1 cellular context compared by ENCODE assay signal in the genomic region with DNA sequence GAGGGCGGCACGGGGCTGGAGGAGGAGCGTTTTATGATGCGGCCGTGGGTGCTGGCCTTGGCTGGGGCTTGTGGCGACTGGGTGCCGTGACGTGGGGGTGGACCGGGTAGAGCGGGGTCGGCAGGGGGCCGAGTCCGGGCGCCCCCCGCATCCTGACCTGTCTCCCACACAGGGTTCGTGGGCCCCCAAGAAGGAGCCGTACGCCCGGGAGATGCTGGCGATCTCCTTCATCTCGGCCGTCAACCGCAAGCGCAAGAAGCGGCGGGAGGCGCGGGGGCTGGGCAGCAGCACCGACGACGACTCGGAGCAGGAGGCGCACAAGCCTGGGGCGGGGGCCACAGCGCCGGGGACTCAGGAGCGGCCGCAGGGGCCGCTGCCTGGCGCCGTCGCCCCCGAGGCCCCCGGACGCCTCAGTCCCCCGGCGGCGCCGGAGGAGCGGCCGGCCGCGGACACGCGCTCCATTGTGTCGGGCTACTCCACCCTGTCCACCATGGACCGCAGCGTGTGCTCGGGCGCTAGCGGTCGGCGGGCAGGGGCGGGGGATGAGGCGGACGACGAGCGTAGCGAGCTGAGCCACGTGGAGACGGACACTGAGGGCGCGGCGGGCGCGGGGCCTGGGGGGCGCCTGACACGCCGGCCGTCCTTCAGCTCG.
TF ChIP-seq lines count a peak whose summit lies in the region.

No MANE protein-coding gene starts in this region.

TF ChIP-seq in K562, 482 proteins besides CTCF, POLR2A, EP300 and RAD21 (continued from another document):
- TF ChIP-seq, protein P1, sequence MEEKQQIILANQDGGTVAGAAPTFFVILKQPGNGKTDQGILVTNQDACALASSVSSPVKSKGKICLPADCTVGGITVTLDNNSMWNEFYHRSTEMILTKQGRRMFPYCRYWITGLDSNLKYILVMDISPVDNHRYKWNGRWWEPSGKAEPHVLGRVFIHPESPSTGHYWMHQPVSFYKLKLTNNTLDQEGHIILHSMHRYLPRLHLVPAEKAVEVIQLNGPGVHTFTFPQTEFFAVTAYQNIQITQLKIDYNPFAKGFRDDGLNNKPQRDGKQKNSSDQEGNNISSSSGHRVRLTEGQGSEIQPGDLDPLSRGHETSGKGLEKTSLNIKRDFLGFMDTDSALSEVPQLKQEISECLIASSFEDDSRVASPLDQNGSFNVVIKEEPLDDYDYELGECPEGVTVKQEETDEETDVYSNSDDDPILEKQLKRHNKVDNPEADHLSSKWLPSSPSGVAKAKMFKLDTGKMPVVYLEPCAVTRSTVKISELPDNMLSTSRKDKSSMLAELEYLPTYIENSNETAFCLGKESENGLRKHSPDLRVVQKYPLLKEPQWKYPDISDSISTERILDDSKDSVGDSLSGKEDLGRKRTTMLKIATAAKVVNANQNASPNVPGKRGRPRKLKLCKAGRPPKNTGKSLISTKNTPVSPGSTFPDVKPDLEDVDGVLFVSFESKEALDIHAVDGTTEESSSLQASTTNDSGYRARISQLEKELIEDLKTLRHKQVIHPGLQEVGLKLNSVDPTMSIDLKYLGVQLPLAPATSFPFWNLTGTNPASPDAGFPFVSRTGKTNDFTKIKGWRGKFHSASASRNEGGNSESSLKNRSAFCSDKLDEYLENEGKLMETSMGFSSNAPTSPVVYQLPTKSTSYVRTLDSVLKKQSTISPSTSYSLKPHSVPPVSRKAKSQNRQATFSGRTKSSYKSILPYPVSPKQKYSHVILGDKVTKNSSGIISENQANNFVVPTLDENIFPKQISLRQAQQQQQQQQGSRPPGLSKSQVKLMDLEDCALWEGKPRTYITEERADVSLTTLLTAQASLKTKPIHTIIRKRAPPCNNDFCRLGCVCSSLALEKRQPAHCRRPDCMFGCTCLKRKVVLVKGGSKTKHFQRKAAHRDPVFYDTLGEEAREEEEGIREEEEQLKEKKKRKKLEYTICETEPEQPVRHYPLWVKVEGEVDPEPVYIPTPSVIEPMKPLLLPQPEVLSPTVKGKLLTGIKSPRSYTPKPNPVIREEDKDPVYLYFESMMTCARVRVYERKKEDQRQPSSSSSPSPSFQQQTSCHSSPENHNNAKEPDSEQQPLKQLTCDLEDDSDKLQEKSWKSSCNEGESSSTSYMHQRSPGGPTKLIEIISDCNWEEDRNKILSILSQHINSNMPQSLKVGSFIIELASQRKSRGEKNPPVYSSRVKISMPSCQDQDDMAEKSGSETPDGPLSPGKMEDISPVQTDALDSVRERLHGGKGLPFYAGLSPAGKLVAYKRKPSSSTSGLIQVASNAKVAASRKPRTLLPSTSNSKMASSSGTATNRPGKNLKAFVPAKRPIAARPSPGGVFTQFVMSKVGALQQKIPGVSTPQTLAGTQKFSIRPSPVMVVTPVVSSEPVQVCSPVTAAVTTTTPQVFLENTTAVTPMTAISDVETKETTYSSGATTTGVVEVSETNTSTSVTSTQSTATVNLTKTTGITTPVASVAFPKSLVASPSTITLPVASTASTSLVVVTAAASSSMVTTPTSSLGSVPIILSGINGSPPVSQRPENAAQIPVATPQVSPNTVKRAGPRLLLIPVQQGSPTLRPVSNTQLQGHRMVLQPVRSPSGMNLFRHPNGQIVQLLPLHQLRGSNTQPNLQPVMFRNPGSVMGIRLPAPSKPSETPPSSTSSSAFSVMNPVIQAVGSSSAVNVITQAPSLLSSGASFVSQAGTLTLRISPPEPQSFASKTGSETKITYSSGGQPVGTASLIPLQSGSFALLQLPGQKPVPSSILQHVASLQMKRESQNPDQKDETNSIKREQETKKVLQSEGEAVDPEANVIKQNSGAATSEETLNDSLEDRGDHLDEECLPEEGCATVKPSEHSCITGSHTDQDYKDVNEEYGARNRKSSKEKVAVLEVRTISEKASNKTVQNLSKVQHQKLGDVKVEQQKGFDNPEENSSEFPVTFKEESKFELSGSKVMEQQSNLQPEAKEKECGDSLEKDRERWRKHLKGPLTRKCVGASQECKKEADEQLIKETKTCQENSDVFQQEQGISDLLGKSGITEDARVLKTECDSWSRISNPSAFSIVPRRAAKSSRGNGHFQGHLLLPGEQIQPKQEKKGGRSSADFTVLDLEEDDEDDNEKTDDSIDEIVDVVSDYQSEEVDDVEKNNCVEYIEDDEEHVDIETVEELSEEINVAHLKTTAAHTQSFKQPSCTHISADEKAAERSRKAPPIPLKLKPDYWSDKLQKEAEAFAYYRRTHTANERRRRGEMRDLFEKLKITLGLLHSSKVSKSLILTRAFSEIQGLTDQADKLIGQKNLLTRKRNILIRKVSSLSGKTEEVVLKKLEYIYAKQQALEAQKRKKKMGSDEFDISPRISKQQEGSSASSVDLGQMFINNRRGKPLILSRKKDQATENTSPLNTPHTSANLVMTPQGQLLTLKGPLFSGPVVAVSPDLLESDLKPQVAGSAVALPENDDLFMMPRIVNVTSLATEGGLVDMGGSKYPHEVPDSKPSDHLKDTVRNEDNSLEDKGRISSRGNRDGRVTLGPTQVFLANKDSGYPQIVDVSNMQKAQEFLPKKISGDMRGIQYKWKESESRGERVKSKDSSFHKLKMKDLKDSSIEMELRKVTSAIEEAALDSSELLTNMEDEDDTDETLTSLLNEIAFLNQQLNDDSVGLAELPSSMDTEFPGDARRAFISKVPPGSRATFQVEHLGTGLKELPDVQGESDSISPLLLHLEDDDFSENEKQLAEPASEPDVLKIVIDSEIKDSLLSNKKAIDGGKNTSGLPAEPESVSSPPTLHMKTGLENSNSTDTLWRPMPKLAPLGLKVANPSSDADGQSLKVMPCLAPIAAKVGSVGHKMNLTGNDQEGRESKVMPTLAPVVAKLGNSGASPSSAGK (IDR thresholded peaks at IDR 0.05) = peak; percentile 58; the same call in 1 of the 2 replicates
- TF ChIP-seq MTA2 (IDR thresholded peaks at IDR 0.05; ENCODE audit: low read depth) = no peak
- no peak for TF ChIP-seq JUND (IDR thresholded peaks at IDR 0.05; ENCODE audit: borderline replicate concordance, low read depth, low read length)
- TF ChIP-seq JUND (tag; IDR thresholded peaks at IDR 0.05; ENCODE audit: borderline replicate concordance, low read depth, low read length) = no peak
- TF ChIP-seq, protein P2, sequence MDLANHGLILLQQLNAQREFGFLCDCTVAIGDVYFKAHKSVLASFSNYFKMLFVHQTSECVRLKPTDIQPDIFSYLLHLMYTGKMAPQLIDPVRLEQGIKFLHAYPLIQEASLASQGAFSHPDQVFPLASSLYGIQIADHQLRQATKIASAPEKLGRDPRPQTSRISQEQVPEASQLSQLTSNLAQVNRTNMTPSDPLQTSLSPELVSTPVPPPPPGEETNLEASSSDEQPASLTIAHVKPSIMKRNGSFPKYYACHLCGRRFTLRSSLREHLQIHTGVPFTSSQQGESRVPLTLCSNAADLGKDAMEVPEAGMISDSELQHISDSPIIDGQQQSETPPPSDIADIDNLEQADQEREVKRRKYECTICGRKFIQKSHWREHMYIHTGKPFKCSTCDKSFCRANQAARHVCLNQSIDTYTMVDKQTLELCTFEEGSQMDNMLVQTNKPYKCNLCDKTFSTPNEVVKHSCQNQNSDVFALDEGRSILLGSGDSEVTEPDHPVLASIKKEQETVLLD (IDR thresholded peaks at IDR 0.05) = no peak; the same call in 1 of the 2 replicates
- TF ChIP-seq ZFX (CRISPR knock-in tag; IDR thresholded peaks at IDR 0.05) = peak; percentile 13; the same call in 1 of the 2 replicates
- 0 out of 4 replicates have a peak, but pooled peaks of 1 of the 2 experiments have one; percentile 3 for TF ChIP-seq FOXK2 (conservative IDR thresholded peaks at IDR 0.05 in 1 of 2, IDR thresholded peaks at IDR 0.05 in 1 of 2; ENCODE audit: low read depth in 2 of 2)
- TF ChIP-seq NFYB (IDR thresholded peaks at IDR 0.05; ENCODE audit: extremely low read depth, insufficient read length) = no peak
- TF ChIP-seq TSC22D4 (tag; IDR thresholded peaks at IDR 0.05) = no peak
- TF ChIP-seq PHTF2 (CRISPR knock-in tag; IDR thresholded peaks at IDR 0.05) = no peak
- TF ChIP-seq, protein P3, sequence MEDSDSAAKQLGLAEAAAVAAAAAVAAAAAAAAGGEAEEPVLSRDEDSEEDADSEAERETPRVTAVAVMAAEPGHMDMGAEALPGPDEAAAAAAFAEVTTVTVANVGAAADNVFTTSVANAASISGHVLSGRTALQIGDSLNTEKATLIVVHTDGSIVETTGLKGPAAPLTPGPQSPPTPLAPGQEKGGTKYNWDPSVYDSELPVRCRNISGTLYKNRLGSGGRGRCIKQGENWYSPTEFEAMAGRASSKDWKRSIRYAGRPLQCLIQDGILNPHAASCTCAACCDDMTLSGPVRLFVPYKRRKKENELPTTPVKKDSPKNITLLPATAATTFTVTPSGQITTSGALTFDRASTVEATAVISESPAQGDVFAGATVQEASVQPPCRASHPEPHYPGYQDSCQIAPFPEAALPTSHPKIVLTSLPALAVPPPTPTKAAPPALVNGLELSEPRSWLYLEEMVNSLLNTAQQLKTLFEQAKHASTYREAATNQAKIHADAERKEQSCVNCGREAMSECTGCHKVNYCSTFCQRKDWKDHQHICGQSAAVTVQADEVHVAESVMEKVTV (CRISPR knock-in tag; IDR thresholded peaks at IDR 0.05) = no peak
- peak; percentile 88 for TF ChIP-seq L3MBTL2 (IDR thresholded peaks at IDR 0.05)
- TF ChIP-seq, protein P4, sequence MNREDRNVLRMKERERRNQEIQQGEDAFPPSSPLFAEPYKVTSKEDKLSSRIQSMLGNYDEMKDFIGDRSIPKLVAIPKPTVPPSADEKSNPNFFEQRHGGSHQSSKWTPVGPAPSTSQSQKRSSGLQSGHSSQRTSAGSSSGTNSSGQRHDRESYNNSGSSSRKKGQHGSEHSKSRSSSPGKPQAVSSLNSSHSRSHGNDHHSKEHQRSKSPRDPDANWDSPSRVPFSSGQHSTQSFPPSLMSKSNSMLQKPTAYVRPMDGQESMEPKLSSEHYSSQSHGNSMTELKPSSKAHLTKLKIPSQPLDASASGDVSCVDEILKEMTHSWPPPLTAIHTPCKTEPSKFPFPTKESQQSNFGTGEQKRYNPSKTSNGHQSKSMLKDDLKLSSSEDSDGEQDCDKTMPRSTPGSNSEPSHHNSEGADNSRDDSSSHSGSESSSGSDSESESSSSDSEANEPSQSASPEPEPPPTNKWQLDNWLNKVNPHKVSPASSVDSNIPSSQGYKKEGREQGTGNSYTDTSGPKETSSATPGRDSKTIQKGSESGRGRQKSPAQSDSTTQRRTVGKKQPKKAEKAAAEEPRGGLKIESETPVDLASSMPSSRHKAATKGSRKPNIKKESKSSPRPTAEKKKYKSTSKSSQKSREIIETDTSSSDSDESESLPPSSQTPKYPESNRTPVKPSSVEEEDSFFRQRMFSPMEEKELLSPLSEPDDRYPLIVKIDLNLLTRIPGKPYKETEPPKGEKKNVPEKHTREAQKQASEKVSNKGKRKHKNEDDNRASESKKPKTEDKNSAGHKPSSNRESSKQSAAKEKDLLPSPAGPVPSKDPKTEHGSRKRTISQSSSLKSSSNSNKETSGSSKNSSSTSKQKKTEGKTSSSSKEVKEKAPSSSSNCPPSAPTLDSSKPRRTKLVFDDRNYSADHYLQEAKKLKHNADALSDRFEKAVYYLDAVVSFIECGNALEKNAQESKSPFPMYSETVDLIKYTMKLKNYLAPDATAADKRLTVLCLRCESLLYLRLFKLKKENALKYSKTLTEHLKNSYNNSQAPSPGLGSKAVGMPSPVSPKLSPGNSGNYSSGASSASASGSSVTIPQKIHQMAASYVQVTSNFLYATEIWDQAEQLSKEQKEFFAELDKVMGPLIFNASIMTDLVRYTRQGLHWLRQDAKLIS (CRISPR knock-in tag; IDR thresholded peaks at IDR 0.05) = no peak
- no peak for TF ChIP-seq SRSF7 (optimal IDR thresholded peaks at IDR 0.05; ENCODE audit: low read depth, low read length)
- TF ChIP-seq NCOA6 (IDR thresholded peaks at IDR 0.05) = peak; percentile 61; the same call in 1 of the 2 replicates
- TF ChIP-seq, protein P5, sequence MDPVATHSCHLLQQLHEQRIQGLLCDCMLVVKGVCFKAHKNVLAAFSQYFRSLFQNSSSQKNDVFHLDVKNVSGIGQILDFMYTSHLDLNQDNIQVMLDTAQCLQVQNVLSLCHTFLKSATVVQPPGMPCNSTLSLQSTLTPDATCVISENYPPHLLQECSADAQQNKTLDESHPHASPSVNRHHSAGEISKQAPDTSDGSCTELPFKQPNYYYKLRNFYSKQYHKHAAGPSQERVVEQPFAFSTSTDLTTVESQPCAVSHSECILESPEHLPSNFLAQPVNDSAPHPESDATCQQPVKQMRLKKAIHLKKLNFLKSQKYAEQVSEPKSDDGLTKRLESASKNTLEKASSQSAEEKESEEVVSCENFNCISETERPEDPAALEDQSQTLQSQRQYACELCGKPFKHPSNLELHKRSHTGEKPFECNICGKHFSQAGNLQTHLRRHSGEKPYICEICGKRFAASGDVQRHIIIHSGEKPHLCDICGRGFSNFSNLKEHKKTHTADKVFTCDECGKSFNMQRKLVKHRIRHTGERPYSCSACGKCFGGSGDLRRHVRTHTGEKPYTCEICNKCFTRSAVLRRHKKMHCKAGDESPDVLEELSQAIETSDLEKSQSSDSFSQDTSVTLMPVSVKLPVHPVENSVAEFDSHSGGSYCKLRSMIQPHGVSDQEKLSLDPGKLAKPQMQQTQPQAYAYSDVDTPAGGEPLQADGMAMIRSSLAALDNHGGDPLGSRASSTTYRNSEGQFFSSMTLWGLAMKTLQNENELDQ (CRISPR knock-in tag; IDR thresholded peaks at IDR 0.05; ENCODE audit: borderline replicate concordance) = no peak
- TF ChIP-seq POLR2B (IDR thresholded peaks at IDR 0.05; ENCODE audit: low read depth, partially characterized antibody) = no peak
- TF ChIP-seq SMARCE1 (IDR thresholded peaks at IDR 0.05) = 0 out of 2 replicates have a peak, but pooled peaks have one; percentile 7
- TF ChIP-seq, protein P6, sequence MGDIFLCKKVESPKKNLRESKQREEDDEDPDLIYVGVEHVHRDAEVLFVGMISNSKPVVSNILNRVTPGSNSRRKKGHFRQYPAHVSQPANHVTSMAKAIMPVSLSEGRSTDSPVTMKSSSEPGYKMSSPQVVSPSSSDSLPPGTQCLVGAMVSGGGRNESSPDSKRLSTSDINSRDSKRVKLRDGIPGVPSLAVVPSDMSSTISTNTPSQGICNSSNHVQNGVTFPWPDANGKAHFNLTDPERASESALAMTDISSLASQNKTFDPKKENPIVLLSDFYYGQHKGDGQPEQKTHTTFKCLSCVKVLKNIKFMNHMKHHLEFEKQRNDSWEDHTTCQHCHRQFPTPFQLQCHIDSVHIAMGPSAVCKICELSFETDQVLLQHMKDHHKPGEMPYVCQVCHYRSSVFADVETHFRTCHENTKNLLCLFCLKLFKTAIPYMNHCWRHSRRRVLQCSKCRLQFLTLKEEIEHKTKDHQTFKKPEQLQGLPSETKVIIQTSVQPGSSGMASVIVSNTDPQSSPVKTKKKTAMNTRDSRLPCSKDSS (IDR thresholded peaks at IDR 0.05; ENCODE audit: low read depth, partially characterized antibody) = no peak
- no peak for TF ChIP-seq KDM1A (IDR thresholded peaks at IDR 0.05)
- TF ChIP-seq, protein P7, sequence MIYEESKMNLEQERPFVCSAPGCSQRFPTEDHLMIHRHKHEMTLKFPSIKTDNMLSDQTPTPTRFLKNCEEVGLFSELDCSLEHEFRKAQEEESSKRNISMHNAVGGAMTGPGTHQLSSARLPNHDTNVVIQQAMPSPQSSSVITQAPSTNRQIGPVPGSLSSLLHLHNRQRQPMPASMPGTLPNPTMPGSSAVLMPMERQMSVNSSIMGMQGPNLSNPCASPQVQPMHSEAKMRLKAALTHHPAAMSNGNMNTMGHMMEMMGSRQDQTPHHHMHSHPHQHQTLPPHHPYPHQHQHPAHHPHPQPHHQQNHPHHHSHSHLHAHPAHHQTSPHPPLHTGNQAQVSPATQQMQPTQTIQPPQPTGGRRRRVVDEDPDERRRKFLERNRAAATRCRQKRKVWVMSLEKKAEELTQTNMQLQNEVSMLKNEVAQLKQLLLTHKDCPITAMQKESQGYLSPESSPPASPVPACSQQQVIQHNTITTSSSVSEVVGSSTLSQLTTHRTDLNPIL (CRISPR knock-in tag; IDR thresholded peaks at IDR 0.05) = no peak
- peak; percentile 35 for TF ChIP-seq NFIC (IDR thresholded peaks at IDR 0.05)
